Comparison of ENCODE assay signal across 29 cellular contexts in genomic region chr4:113733685-113734084, GRCh38.
"Had no signal": no experiment of that assay in that cellular context is flagged by ENCODE, and none has a peak within 500 bp of the region (broad histone marks: within the 10 kb centered on the region; RNA-seq: fewer than 3 reads in every experiment).

No MANE protein-coding gene starts in this region.

- H3K27me3 ChIP-seq: brain microvascular endothelial cell, dorsolateral prefrontal cortex, pancreas, sigmoid colon, uterus had no signal

- ATAC-seq: naive thymus-derived CD8-positive, alpha-beta T cell; pancreas had no signal

- H3K4me3 ChIP-seq: coronary artery, dorsolateral prefrontal cortex, pancreas, prostate gland, sigmoid colon, smooth muscle cell, uterus had no signal

- H3K4me3 Mint-ChIP-seq: activated naive CD8-positive, alpha-beta T cell treated with anti-CD3 and anti-CD28 coated beads, Interleukin-2, amount 10 ng/mL, durations not matched to agents 7 days and 5 days; memory B cell; naive thymus-derived CD8-positive, alpha-beta T cell; neural crest cell; stimulated activated naive CD8-positive, alpha-beta T cell treated with anti-CD3 and anti-CD28 coated beads, Interleukin-15, Interleukin-2, amounts not matched to agents 100 ng/mL and 50 ng/mL, for 24 hours; T-helper 2 cell treated with Interferon-gamma antibody and Interleukin-4, amounts not matched to agents 5 μg/mL and 100 μg/mL, for 36 hours; type B pancreatic cell had no signal

- DNase-seq: activated CD4-positive, alpha-beta T cell treated with anti-CD3 and anti-CD28 coated beads for 4 hours; activated CD4-positive, alpha-beta T cell treated with anti-CD3 and anti-CD28 coated beads, Interleukin-2, amount 50 U/mL, for 4 hours; activated CD8-positive, alpha-beta memory T cell treated with anti-CD3 and anti-CD28 coated beads, Interleukin-2, amount 50 U/mL, for 48 hours; activated naive CD4-positive, alpha-beta T cell; activated naive CD8-positive, alpha-beta T cell treated with anti-CD3 and anti-CD28 coated beads, Interleukin-2, amount 10 ng/mL, durations not matched to agents 7 days and 5 days; activated T-cell treated with anti-CD3 and anti-CD28 coated beads, Interleukin-2, amount 50 U/mL, for 48 hours; amniotic stem cell; brain microvascular endothelial cell; dorsolateral prefrontal cortex; effector memory CD4-positive, alpha-beta T cell; foreskin fibroblast; head of caudate nucleus; hippocampal formation; midbrain; naive thymus-derived CD8-positive, alpha-beta T cell; nucleus accumbens; pancreas; sigmoid colon; stimulated activated CD4-positive, alpha-beta T cell treated with anti-CD3 and anti-CD28 coated beads, Interleukin-1b, Interleukin-23, amount 100 ng/mL, for 48 hours; substantia nigra; uterus had no signal

- H3K36me3 ChIP-seq: brain microvascular endothelial cell, pancreas, prostate gland, sigmoid colon, uterus had no signal

- H3K27ac Mint-ChIP-seq: activated naive CD8-positive, alpha-beta T cell treated with anti-CD3 and anti-CD28 coated beads, Interleukin-2, amount 10 ng/mL, durations not matched to agents 7 days and 5 days; memory B cell; naive thymus-derived CD8-positive, alpha-beta T cell; T-helper 2 cell treated with Interferon-gamma antibody and Interleukin-4, amounts not matched to agents 5 μg/mL and 100 μg/mL, for 36 hours; type B pancreatic cell had no signal

- H3K9me3 Mint-ChIP-seq: memory B cell; naive thymus-derived CD8-positive, alpha-beta T cell; neural crest cell; stimulated activated naive CD8-positive, alpha-beta T cell treated with anti-CD3 and anti-CD28 coated beads, Interleukin-15, Interleukin-2, amounts not matched to agents 100 ng/mL and 50 ng/mL, for 24 hours; T-helper 2 cell treated with Interferon-gamma antibody and Interleukin-4, amounts not matched to agents 5 μg/mL and 100 μg/mL, for 36 hours; type B pancreatic cell had no signal

- H3K27ac ChIP-seq: brain microvascular endothelial cell, coronary artery, dorsolateral prefrontal cortex, pancreas, prostate gland, sigmoid colon, uterus had no signal

- H3K4me1 ChIP-seq: prostate gland had no signal

- H3K4me2 ChIP-seq: smooth muscle cell had no signal

- H3K9me3 ChIP-seq: pancreas, prostate gland, sigmoid colon, uterus had no signal

- H3K27me3 Mint-ChIP-seq: activated naive CD8-positive, alpha-beta T cell treated with anti-CD3 and anti-CD28 coated beads, Interleukin-2, amount 10 ng/mL, durations not matched to agents 7 days and 5 days; memory B cell; naive thymus-derived CD8-positive, alpha-beta T cell; stimulated activated naive CD8-positive, alpha-beta T cell treated with anti-CD3 and anti-CD28 coated beads, Interleukin-15, Interleukin-2, amounts not matched to agents 100 ng/mL and 50 ng/mL, for 24 hours; type B pancreatic cell had no signal
